ENCODE assay signal across 17 cellular contexts in genomic region chr4:180794352-180794751, GRCh38.
"Had no signal": no experiment of that assay in that cellular context is flagged by ENCODE, and none has a peak within 500 bp of the region (broad histone marks: within the 10 kb centered on the region; RNA-seq: fewer than 3 reads in every experiment).

No MANE protein-coding gene starts in this region.

- H3K4me3 ChIP-seq: hepatocyte, neural progenitor cell, testis had no signal

- DNase-seq: activated CD4-positive, alpha-beta memory T cell treated with anti-CD3 and anti-CD28 coated beads for 36 hours; activated gamma-delta T cell treated with Interleukin-2 at 50 U/mL for 16 hours; activated naive CD8-positive, alpha-beta T cell treated with anti-CD3 and anti-CD28 coated beads, Interleukin-2, amount 10 ng/mL, durations not matched to agents 7 days and 5 days; activated T-cell treated with anti-CD3 and anti-CD28 coated beads, Interleukin-2, amount 50 U/mL, for 72 hours; anterior cingulate cortex; cerebellar nuclear complex; effector memory CD8-positive, alpha-beta T cell; erythroblast; kidney; left ventricle myocardium superior; retina; stimulated activated CD4-positive, alpha-beta T cell treated with anti-CD3 and anti-CD28 coated beads, Interleukin-15, amount 100 ng/mL, for 24 hours; stimulated activated CD4-positive, alpha-beta T cell treated with anti-CD3 and anti-CD28 coated beads, Interleukin-4, amount 100 ng/mL, for 4 hours; stimulated activated naive CD8-positive, alpha-beta T cell treated with anti-CD3 and anti-CD28 coated beads, Interleukin-15, amount 100 ng/mL, for 72 hours; testis had no signal

- H3K27me3 ChIP-seq: hepatocyte, neural progenitor cell, testis had no signal

- H3K4me1 ChIP-seq: testis had no signal

- ATAC-seq: activated T-cell treated with anti-CD3 and anti-CD28 coated beads, Interleukin-2, amount 50 U/mL, for 72 hours; effector memory CD8-positive, alpha-beta T cell; left ventricle myocardium superior; stimulated activated naive CD8-positive, alpha-beta T cell treated with anti-CD3 and anti-CD28 coated beads, Interleukin-15, amount 100 ng/mL, for 72 hours had no signal

- H3K27ac ChIP-seq: hepatocyte, neural progenitor cell, testis had no signal

- H3K9me3 ChIP-seq: testis had no signal

- H3K36me3 ChIP-seq: neural progenitor cell had no signal
